29 cellular contexts compared by ENCODE assay signal in genomic region chr10:124030061-124030460, GRCh38.
"Had no signal": no experiment of that assay in that cellular context is flagged by ENCODE, and none has a peak within 500 bp of the region (broad histone marks: within the 10 kb centered on the region; RNA-seq: fewer than 3 reads in every experiment).

No MANE protein-coding gene starts in this region.

- H3K27me3 ChIP-seq: adrenal gland, breast epithelium had no signal

- H3K27ac ChIP-seq: adrenal gland, breast epithelium, SK-N-MC, VCaP had no signal

- H3K9me3 ChIP-seq: adrenal gland, breast epithelium had no signal

- H3K36me3 ChIP-seq: breast epithelium had no signal

- H3K4me3 ChIP-seq: adrenal gland, breast epithelium, K562, SK-N-MC had no signal

- H3K4me1 ChIP-seq: breast epithelium had no signal

- ATAC-seq: activated CD4-positive, alpha-beta T cell treated with anti-CD3 and anti-CD28 coated beads for 36 hours; activated CD8-positive, alpha-beta T cell treated with anti-CD3 and anti-CD28 coated beads for 36 hours; activated T-cell treated with anti-CD3 and anti-CD28 coated beads, Interleukin-2, amount 50 U/mL, for 72 hours; K562; Panc1; Right ventricle myocardium inferior; T-cell had no signal

- DNase-seq: activated CD4-positive, alpha-beta T cell treated with anti-CD3 and anti-CD28 coated beads for 36 hours; activated CD8-positive, alpha-beta memory T cell treated with anti-CD3 and anti-CD28 coated beads, Interleukin-2, amount 50 U/mL, for 4 hours; activated CD8-positive, alpha-beta T cell treated with anti-CD3 and anti-CD28 coated beads for 36 hours; activated gamma-delta T cell treated with Interleukin-2 at 50 U/mL for 16 hours; activated naive CD4-positive, alpha-beta T cell treated with anti-CD3 and anti-CD28 coated beads, Interleukin-2, amount 10 ng/mL, durations not matched to agents 7 days and 5 days; activated naive CD8-positive, alpha-beta T cell treated with anti-CD3 and anti-CD28 coated beads, Interleukin-2, amount 10 ng/mL, durations not matched to agents 7 days and 5 days; activated T-cell treated with anti-CD3 and anti-CD28 coated beads, Interleukin-2, amount 50 U/mL, for 72 hours; adrenal gland; anterior cingulate cortex; Karpas-422; MM.1S; NCI-H1105; NCI-H1436; NCI-H1694 treated with DMSO at 0.1 percent for 48 hours; NCI-H2029 treated with DMSO at 0.1 percent for 48 hours; NCI-H510A treated with DMSO at 0.1 percent for 48 hours; NCI-H69; NK-92 treated with Interleukin-12 subunit alpha and Interleukin-12 subunit beta, amount 100 ng/mL, for 24 hours; OCI-M1; RPMI8226; T-cell; T-helper 2 cell; T1000 had no signal
